ENCODE assay signal across 2 cellular contexts in the genomic region with DNA sequence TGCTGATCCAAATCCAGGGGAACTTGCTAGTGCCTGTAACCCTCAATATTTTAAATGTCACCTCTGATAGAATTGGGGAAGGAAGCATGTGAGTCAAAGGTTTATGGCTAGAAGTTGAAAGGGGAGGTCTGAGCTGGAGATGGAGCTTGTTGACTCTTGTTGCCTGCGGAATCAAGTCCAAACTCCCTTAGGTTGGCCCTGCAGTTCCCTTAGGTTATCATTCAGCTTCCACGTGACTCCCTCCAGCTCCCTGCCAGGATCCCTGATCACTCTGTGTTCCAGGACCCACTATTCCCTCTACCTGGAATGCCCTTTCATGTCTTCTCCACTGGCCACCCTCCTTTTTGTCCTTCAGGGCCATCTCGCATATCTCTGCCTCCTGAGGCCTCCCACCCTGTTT.
TF ChIP-seq lines count a peak whose summit lies in the region.

No MANE protein-coding gene starts in this region.

TF ChIP-seq in GM23338, 12 proteins besides CTCF, POLR2A, EP300 and RAD21:
- TF ChIP-seq JUNB (IDR thresholded peaks at IDR 0.05; ENCODE audit: unreplicated experiment), result no peak
- no peak for TF ChIP-seq STAT1 (IDR thresholded peaks at IDR 0.05; ENCODE audit: unreplicated experiment)
- no peak for TF ChIP-seq EZH2 (IDR thresholded peaks at IDR 0.05; ENCODE audit: low read depth, unreplicated experiment)
- TF ChIP-seq CREB1 (CRISPR knock-in tag; IDR thresholded peaks at IDR 0.05; ENCODE audit: low read depth), result no peak
- TF ChIP-seq POLR2AphosphoS5 (IDR thresholded peaks at IDR 0.05; ENCODE audit: low read depth), result no peak

TF ChIP-seq in H1, 55 proteins besides CTCF, POLR2A, EP300 and RAD21:
- TF ChIP-seq ATF2 (IDR thresholded peaks at IDR 0.05; ENCODE audit: low read length) (no peak), CBX8 (IDR thresholded peaks at IDR 0.05; ENCODE audit: borderline replicate concordance, low read depth, low read length) (no peak), NRF1 (IDR thresholded peaks at IDR 0.05; ENCODE audit: low read depth, low read length) (no peak), SP1 (IDR thresholded peaks at IDR 0.05; ENCODE audit: low read depth, low read length) (no peak)
TF ChIP-seq in H1: peak in this region for 0.
